Comparison of ENCODE assay signal across 8 cellular contexts in the genomic region with DNA sequence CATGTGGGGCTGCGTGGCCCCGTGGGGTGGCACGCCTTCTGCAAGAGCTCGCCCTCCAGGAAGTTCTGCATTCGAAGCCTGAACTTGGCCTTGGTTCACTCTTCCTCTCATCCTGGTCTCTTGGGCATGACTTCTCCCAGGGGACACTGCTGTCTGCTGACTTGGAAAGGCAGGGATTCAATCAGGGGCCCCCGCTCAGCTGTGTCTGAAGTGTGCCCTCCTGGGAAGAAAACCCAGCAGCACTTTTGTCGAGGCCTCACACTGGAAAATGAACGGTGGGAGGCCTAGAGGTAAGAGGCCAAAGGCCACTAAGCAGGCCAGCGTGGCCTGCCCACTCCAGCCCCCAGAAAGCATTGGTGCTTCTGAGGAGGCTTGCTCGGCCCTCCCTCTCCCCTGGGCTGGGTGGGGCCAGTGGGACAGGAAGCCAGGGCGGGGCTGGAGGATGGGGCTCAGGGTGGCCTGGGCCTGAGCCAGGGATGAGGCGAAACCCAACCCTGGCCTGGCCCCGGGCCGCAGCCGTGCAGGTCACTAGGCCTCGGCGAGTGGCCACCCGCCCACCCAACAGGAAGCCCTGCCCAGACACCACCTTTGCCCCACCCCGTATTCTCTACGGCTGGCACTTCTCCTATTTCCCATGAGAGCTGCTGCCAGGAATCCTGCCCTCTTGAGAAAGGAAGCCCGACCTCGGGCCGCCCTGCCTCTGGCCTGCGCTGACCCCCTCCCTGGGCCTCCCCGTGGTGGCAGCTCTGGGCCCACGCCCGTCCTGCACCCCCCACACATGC.
DNase-seq lines count a peak whose midpoint lies in the region; ATAC-seq and TF ChIP-seq lines count a peak whose summit lies in the region.

No MANE protein-coding gene starts in this region.

- no peak for TF ChIP-seq CTCF in activated CD8-positive, alpha-beta T cell treated with anti-CD3 and anti-CD28 coated beads for 36 hours (IDR thresholded peaks at IDR 0.05)
- no peak for TF ChIP-seq CTCF in esophagus muscularis mucosa (IDR thresholded peaks at IDR 0.05)
- TF ChIP-seq CTCF in nephron progenitor cell (IDR thresholded peaks at IDR 0.05): no peak

- H2AFZ ChIP-seq in Karpas-422 (ENCODE audit: low read length): no peak overlapping the region

- H3K4me3 ChIP-seq in CD4-positive, alpha-beta memory T cell (ENCODE audit: low read length in 2 of 2): no peak overlapping the region
- H3K4me3 ChIP-seq in Karpas-422 (ENCODE audit: low read length) (no peak overlapping the region), esophagus muscularis mucosa (no peak overlapping the region), aorta (ENCODE audit: low read length in 2 of 2) (no peak overlapping the region)

- intact Hi-C loops in CD4-positive, alpha-beta memory T cell (cut with micrococcal nuclease): loop anchor here (5.0 kb wide), 1 partner anchor 83 kb away; a partner anchor contains a TSS
- intact Hi-C loops in activated CD8-positive, alpha-beta T cell treated with anti-CD3 and anti-CD28 coated beads for 36 hours (cut with micrococcal nuclease): no loop called here
- intact Hi-C loops in esophagus muscularis mucosa (cut with DNase I) (loop anchor here (5.0 kb wide), 1 partner anchor 78 kb away; no protein-coding TSS in a partner anchor), aorta (cut with DNase I) (loop anchor here (5.0 kb wide), 3 partner anchors 38 to 78 kb away; no protein-coding TSS in a partner anchor)

- H3K4me1 ChIP-seq in CD4-positive, alpha-beta memory T cell (ENCODE audit: insufficient read depth, low read length): peaks cover 64% of the 10 kb centered on the region
- H3K4me1 ChIP-seq in Karpas-422 (ENCODE audit: low read length): peaks cover 23% of the 10 kb centered on the region
- peaks cover 99 to 100% (median 100%) of the 10 kb centered on the region in 4 donors for H3K4me1 ChIP-seq in esophagus muscularis mucosa
- peaks cover 0 to 11% of the 10 kb centered on the region in 2 donors for H3K4me1 ChIP-seq in aorta (ENCODE audit: control insufficient read depth in 1 of 2, insufficient read depth in 2 of 2, low read length in 2 of 2)

- peaks cover 23 to 57% (median 43%) of the 10 kb centered on the region in 4 donors for H3K4me1 Mint-ChIP-seq in CD4-positive, alpha-beta memory T cell
- H3K4me1 Mint-ChIP-seq in activated CD8-positive, alpha-beta T cell treated with anti-CD3 and anti-CD28 coated beads for 36 hours (ENCODE audit: low read depth): peaks cover 48% of the 10 kb centered on the region
- H3K4me1 Mint-ChIP-seq in nephron progenitor cell: peaks cover 76% of the 10 kb centered on the region

- no peaks in the 10 kb centered on the region for H3K36me3 Mint-ChIP-seq in CD4-positive, alpha-beta memory T cell
- H3K36me3 Mint-ChIP-seq in activated CD8-positive, alpha-beta T cell treated with anti-CD3 and anti-CD28 coated beads for 36 hours (ENCODE audit: low read depth): no peaks in the 10 kb centered on the region
- peaks cover 4% of the 10 kb centered on the region for H3K36me3 Mint-ChIP-seq in nephron progenitor cell (ENCODE audit: low read depth)

- CTCF ChIA-PET in CD4-positive, alpha-beta memory T cell (lab: Charles Lee; ENCODE audit: partially characterized antibody): interaction anchor here (0.9 kb wide), 1 partner anchor 177 kb away, joined by 3 read pairs; no protein-coding TSS in a partner anchor
- CTCF ChIA-PET in activated CD8-positive, alpha-beta T cell treated with anti-CD3 and anti-CD28 coated beads for 36 hours (lab: Charles Lee): interaction anchor here (1.0 to 1.7 kb wide), 2 partner anchors 8 to 45 kb away, joined by 3 to 5 read pairs; no protein-coding TSS in a partner anchor

- no peak for TF ChIP-seq EP300 in esophagus muscularis mucosa (IDR thresholded peaks at IDR 0.05)

- POLR2A ChIA-PET in CD4-positive, alpha-beta memory T cell (lab: Charles Lee; ENCODE audit: partially characterized antibody): no interaction called here
- POLR2A ChIA-PET in activated CD8-positive, alpha-beta T cell treated with anti-CD3 and anti-CD28 coated beads for 36 hours (lab: Charles Lee): interaction anchor here (1.7 kb wide), 1 partner anchor 10 kb away, joined by 4 read pairs; no protein-coding TSS in a partner anchor

- H3K27me3 ChIP-seq in CD4-positive, alpha-beta memory T cell (ENCODE audit: insufficient read depth, low read length): no peaks in the 10 kb centered on the region
- H3K27me3 ChIP-seq in Karpas-422 (ENCODE audit: low read length) (no peaks in the 10 kb centered on the region), esophagus muscularis mucosa (no peaks in the 10 kb centered on the region), aorta (ENCODE audit: control insufficient read depth in 1 of 2, insufficient read depth in 2 of 2, low read length in 1 of 2) (no peaks in the 10 kb centered on the region)

- peak overlapping the region in 4 of 8 donors; percentile 25 to 73 (median 50) for H3K4me3 Mint-ChIP-seq in CD4-positive, alpha-beta memory T cell
- H3K4me3 Mint-ChIP-seq in activated CD8-positive, alpha-beta T cell treated with anti-CD3 and anti-CD28 coated beads for 36 hours: no peak overlapping the region
- H3K4me3 Mint-ChIP-seq in nephron progenitor cell: no peak overlapping the region

- peak overlapping the region in 6 of 7 donors; percentile 59 to 80 (median 74) for H3K27ac Mint-ChIP-seq in CD4-positive, alpha-beta memory T cell
- peak overlapping the region; percentile 69 for H3K27ac Mint-ChIP-seq in activated CD8-positive, alpha-beta T cell treated with anti-CD3 and anti-CD28 coated beads for 36 hours
- H3K27ac Mint-ChIP-seq in nephron progenitor cell: peak overlapping the region; percentile 74

- H3K9me2 ChIP-seq in Karpas-422 (replicated peaks; ENCODE audit: insufficient read depth, low read length): no peaks in the 10 kb centered on the region

- H3K27ac ChIP-seq in CD4-positive, alpha-beta memory T cell (ENCODE audit: low read depth, low read length): no peak overlapping the region
- H3K27ac ChIP-seq in Karpas-422 (ENCODE audit: low read length): no peak overlapping the region
- peak overlapping the region; percentile 85 to 90 (median 88) for H3K27ac ChIP-seq in esophagus muscularis mucosa (replicated peaks in 1 of 4)
- peak overlapping the region in 1 of 2 donors; percentile 0 for H3K27ac ChIP-seq in aorta (ENCODE audit: low read depth in 1 of 2, low read length in 2 of 2)

- peaks cover 24% of the 10 kb centered on the region; the same call in 1 of the 2 replicates for H4K20me1 ChIP-seq in Karpas-422 (ENCODE audit: insufficient read depth, low read depth, low read length)

- H3K4me2 ChIP-seq in Karpas-422 (ENCODE audit: low read depth, low read length, poor library complexity, severe bottlenecking): no peak overlapping the region

- H3K36me3 ChIP-seq in CD4-positive, alpha-beta memory T cell (ENCODE audit: insufficient read depth, low read length): no peaks in the 10 kb centered on the region
- H3K36me3 ChIP-seq in Karpas-422 (ENCODE audit: insufficient read depth, low read length): no peaks in the 10 kb centered on the region
- peaks cover 0 to 3% (median 0%) of the 10 kb centered on the region in 4 donors for H3K36me3 ChIP-seq in esophagus muscularis mucosa
- H3K36me3 ChIP-seq in aorta (ENCODE audit: control insufficient read depth in 1 of 2, insufficient read depth in 2 of 2, low read length in 1 of 2): no peaks in the 10 kb centered on the region

- ATAC-seq in GM21528 (IDR thresholded peaks at IDR 0.05; ENCODE audit: low FRiP score, unreplicated experiment): peak; percentile 56
- peak; percentile 91 for ATAC-seq in activated CD8-positive, alpha-beta T cell treated with anti-CD3 and anti-CD28 coated beads for 36 hours
- ATAC-seq in aorta (ENCODE audit: low FRiP score): peak; percentile 55

- peak in 4 of 5 donors; percentile 15 to 24 (median 20) for DNase-seq in CD4-positive, alpha-beta memory T cell
- DNase-seq in Karpas-422 (peak; percentile 63), esophagus muscularis mucosa (ENCODE audit: extremely low spot score) (peak; percentile 93), nephron progenitor cell (peak; percentile 54), aorta (peak; percentile 85 to 88), NCI-H1048 (lab: John Stamatoyannopoulos, UW) (no peak)
- peak; percentile 66 for DNase-seq in activated CD8-positive, alpha-beta T cell treated with anti-CD3 and anti-CD28 coated beads for 36 hours

- H3K9ac ChIP-seq in Karpas-422 (ENCODE audit: low read length): no peak overlapping the region

- no peaks in the 10 kb centered on the region for H3K79me2 ChIP-seq in Karpas-422 (ENCODE audit: low read length)

- no peaks in the 10 kb centered on the region for H3K9me3 Mint-ChIP-seq in CD4-positive, alpha-beta memory T cell
- H3K9me3 Mint-ChIP-seq in activated CD8-positive, alpha-beta T cell treated with anti-CD3 and anti-CD28 coated beads for 36 hours: no peaks in the 10 kb centered on the region
- H3K9me3 Mint-ChIP-seq in nephron progenitor cell: no peaks in the 10 kb centered on the region

- WGBS in esophagus muscularis mucosa: 60% methylated on average over 11 of the region's 27 CpGs
- 69 to 72% methylated on average over 27 of the region's 27 CpGs for WGBS in aorta, 2 donors

- no peaks in the 10 kb centered on the region for H3K27me3 Mint-ChIP-seq in CD4-positive, alpha-beta memory T cell
- no peaks in the 10 kb centered on the region for H3K27me3 Mint-ChIP-seq in activated CD8-positive, alpha-beta T cell treated with anti-CD3 and anti-CD28 coated beads for 36 hours
- H3K27me3 Mint-ChIP-seq in nephron progenitor cell (ENCODE audit: low read depth, poor library complexity): peaks cover 4% of the 10 kb centered on the region

- TF ChIP-seq POLR2A in esophagus muscularis mucosa (IDR thresholded peaks at IDR 0.05; ENCODE audit: low read depth): no peak

- H3K9me3 ChIP-seq in CD4-positive, alpha-beta memory T cell (ENCODE audit: control insufficient read depth in 1 of 2, low read length in 2 of 2): no peaks in the 10 kb centered on the region
- no peaks in the 10 kb centered on the region for H3K9me3 ChIP-seq in Karpas-422 (ENCODE audit: low read length)
- no peaks in the 10 kb centered on the region for H3K9me3 ChIP-seq in esophagus muscularis mucosa
- H3K9me3 ChIP-seq in aorta (ENCODE audit: control insufficient read depth, low read length): no peaks in the 10 kb centered on the region

Comparison
In these comparisons a context has a peak if more than half of its experiments do, and no peak if none do; other contexts are left out.
1. H3K27ac ChIP-seq: peak in esophagus muscularis mucosa (4 of 4); none in CD4-positive, alpha-beta memory T cell (single experiment) and Karpas-422 (single experiment).
2. Peak in every context shown above with its lines, with median percentiles within 50 percentile points of each other: H3K27ac Mint-ChIP-seq and ATAC-seq.